In the genomic region with DNA sequence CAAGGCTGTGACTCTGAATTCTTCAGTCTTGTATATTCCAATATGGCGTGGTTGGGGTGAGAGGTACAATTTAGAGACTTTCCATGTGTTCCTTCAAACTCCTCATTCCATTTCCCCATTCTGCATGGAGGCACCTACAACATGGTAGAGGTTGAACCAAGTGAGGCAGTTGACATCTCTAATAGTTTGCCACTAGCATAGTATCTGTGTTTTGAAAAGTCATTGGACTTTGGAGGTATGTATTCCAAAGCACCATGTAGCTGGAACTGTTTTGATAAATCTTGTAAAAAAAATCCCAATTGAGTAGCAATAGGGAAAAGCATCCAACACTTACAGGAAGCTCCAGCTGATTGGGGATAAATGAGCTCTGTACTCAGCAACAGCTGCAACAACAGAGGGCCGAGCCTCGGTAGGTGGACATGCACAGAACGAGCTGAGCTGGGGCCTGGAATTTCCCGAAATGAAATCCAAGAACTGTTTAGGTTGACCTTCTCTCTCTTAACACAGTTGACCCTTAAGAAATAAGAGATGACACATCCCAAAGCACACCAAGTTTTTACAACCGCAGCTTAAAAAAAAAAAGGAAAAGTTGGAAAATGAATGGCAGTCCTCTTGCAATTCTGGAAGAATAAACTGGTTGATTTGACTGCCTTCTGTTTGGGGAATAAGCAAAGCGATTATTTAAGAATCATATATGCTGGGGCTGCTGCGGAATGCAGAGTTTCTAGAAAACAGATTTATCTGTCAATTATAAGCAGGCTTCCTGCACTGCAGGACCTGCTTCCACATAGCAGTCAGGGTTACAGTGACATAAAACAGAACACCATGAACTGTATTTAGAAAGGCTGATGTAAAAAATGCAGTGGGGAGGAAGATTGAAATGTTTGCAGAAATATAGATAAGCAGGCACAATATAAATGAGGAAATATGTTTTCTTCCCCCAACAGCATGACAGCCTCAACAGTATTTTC, we compare ENCODE assay signal across 1 cellular context.
TF ChIP-seq lines count a peak whose summit lies in the region.

No MANE protein-coding gene starts in this region.

TF ChIP-seq in GM23338, 12 proteins besides CTCF, POLR2A, EP300 and RAD21 (continued from another document):
- TF ChIP-seq, protein P1, sequence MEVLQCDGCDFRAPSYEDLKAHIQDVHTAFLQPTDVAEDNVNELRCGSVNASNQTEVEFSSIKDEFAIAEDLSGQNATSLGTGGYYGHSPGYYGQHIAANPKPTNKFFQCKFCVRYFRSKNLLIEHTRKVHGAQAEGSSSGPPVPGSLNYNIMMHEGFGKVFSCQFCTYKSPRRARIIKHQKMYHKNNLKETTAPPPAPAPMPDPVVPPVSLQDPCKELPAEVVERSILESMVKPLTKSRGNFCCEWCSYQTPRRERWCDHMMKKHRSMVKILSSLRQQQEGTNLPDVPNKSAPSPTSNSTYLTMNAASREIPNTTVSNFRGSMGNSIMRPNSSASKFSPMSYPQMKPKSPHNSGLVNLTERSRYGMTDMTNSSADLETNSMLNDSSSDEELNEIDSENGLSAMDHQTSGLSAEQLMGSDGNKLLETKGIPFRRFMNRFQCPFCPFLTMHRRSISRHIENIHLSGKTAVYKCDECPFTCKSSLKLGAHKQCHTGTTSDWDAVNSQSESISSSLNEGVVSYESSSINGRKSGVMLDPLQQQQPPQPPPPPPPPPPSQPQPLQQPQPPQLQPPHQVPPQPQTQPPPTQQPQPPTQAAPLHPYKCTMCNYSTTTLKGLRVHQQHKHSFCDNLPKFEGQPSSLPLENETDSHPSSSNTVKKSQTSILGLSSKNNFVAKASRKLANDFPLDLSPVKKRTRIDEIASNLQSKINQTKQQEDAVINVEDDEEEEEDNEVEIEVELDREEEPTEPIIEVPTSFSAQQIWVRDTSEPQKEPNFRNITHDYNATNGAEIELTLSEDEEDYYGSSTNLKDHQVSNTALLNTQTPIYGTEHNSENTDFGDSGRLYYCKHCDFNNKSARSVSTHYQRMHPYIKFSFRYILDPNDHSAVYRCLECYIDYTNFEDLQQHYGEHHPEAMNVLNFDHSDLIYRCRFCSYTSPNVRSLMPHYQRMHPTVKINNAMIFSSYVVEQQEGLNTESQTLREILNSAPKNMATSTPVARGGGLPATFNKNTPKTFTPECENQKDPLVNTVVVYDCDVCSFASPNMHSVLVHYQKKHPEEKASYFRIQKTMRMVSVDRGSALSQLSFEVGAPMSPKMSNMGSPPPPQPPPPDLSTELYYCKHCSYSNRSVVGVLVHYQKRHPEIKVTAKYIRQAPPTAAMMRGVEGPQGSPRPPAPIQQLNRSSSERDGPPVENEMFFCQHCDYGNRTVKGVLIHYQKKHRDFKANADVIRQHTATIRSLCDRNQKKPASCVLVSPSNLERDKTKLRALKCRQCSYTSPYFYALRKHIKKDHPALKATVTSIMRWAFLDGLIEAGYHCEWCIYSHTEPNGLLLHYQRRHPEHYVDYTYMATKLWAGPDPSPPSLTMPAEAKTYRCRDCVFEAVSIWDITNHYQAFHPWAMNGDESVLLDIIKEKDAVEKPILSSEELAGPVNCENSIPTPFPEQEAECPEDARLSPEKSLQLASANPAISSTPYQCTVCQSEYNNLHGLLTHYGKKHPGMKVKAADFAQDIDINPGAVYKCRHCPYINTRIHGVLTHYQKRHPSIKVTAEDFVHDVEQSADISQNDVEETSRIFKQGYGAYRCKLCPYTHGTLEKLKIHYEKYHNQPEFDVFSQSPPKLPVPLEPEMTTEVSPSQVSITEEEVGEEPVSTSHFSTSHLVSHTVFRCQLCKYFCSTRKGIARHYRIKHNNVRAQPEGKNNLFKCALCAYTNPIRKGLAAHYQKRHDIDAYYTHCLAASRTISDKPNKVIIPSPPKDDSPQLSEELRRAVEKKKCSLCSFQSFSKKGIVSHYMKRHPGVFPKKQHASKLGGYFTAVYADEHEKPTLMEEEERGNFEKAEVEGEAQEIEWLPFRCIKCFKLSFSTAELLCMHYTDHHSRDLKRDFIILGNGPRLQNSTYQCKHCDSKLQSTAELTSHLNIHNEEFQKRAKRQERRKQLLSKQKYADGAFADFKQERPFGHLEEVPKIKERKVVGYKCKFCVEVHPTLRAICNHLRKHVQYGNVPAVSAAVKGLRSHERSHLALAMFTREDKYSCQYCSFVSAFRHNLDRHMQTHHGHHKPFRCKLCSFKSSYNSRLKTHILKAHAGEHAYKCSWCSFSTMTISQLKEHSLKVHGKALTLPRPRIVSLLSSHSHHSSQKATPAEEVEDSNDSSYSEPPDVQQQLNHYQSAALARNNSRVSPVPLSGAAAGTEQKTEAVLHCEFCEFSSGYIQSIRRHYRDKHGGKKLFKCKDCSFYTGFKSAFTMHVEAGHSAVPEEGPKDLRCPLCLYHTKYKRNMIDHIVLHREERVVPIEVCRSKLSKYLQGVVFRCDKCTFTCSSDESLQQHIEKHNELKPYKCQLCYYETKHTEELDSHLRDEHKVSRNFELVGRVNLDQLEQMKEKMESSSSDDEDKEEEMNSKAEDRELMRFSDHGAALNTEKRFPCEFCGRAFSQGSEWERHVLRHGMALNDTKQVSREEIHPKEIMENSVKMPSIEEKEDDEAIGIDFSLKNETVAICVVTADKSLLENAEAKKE (CRISPR knock-in tag; IDR thresholded peaks at IDR 0.05) = no peak
- no peak for TF ChIP-seq EZH2 (IDR thresholded peaks at IDR 0.05; ENCODE audit: low read depth, unreplicated experiment)
